Comparison of ENCODE assay signal across 8 cellular contexts in the genomic region with DNA sequence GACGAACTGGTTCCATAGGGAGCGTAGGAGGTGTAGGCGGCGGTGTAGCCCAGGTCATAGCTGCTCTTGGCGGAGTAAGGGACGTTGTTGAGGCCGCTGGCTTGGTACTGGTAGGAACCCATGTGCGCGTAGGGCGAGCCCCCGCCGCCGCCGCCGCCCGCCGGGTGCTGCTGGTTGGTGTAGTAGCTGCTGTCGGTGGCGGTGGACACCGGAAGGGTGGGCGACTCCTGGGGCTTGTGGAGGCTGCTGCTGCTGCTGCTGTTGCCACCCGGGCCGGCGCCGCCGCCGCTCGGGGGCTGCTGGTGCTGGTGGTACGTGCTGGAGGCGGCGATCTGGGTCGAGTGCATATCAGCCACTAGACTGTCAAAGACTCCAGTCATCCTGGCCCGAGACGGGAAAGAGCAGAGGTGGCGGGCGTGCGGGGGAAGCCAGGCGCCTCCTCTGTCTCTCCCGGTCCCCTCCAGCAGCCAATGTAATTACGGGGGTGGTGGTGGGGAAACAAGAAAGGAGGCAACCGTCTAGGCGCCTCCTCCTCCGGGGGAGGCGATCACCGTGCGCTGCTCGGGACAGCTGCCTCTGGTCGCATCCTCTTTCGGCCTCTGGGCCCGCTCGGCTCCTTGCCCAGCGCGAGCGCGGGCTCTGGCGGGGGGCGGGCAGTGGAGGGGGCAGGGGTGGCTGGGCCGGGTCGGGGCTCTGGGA. TPM values are rescaled to one million over a fixed set of nuclear protein-coding genes. Genes with fewer than 3 reads are reported as not detected.
A peak's percentile ranks its signal among the peaks of the same experiment; 100 is the strongest.
DNase-seq lines count a peak whose midpoint lies in the region; ATAC-seq and TF ChIP-seq lines count a peak whose summit lies in the region.

No MANE protein-coding gene starts in this region.

- H3K27me3 Mint-ChIP-seq in activated CD8-positive, alpha-beta memory T cell treated with anti-CD3 and anti-CD28 coated beads, Interleukin-2, amount 10 ng/mL, durations not matched to agents 7 days and 5 days = peaks cover 83% of the 10 kb centered on the region

- H3K27me3 ChIP-seq in WERI-Rb-1 (ENCODE audit: insufficient read depth, low read depth, severe bottlenecking) = peaks cover 64% of the 10 kb centered on the region
- H3K27me3 ChIP-seq in neutrophil = peaks cover 100% of the 10 kb centered on the region

- H3K27ac Mint-ChIP-seq in activated CD8-positive, alpha-beta memory T cell treated with anti-CD3 and anti-CD28 coated beads, Interleukin-2, amount 10 ng/mL, durations not matched to agents 7 days and 5 days = peak overlapping the region; percentile 17

- peaks cover 67 to 74% of the 10 kb centered on the region in 2 experiments for H3K4me1 ChIP-seq in neutrophil (ENCODE audit: control insufficient read depth in 1 of 2, insufficient read depth in 1 of 2, low read depth in 1 of 2, low read length in 1 of 2)

- peak overlapping the region; percentile 49 for H3K4me3 ChIP-seq in WERI-Rb-1 (ENCODE audit: low read depth, low read length)
- H3K4me3 ChIP-seq in neutrophil (ENCODE audit: low read depth in 1 of 2, low read length in 1 of 2) = peak overlapping the region; percentile 57 to 95

- peak overlapping the region; percentile 67 for H3K4me3 Mint-ChIP-seq in activated CD8-positive, alpha-beta memory T cell treated with anti-CD3 and anti-CD28 coated beads, Interleukin-2, amount 10 ng/mL, durations not matched to agents 7 days and 5 days

- no peak for DNase-seq in activated CD8-positive, alpha-beta memory T cell treated with anti-CD3 and anti-CD28 coated beads, Interleukin-2, amount 10 ng/mL, durations not matched to agents 7 days and 5 days
- no peak for DNase-seq in activated CD8-positive, alpha-beta memory T cell treated with anti-CD3 and anti-CD28 coated beads, Interleukin-2, amount 50 U/mL, for 4 hours
- DNase-seq in H4 (ENCODE audit: low spot score) (peak; percentile 89), M059J (ENCODE audit: low read depth) (peak; percentile 86), WERI-Rb-1 (peak; percentile 45), fibroblast of gingiva (ENCODE audit: low read depth) (peak; percentile 94), SKM-1 treated with dmso at 0.1 percent for 144 hours (lab: John Stamatoyannopoulos, UW; ENCODE audit: unreplicated experiment) (no peak)

- peaks cover 3% of the 10 kb centered on the region for H3K36me3 Mint-ChIP-seq in activated CD8-positive, alpha-beta memory T cell treated with anti-CD3 and anti-CD28 coated beads, Interleukin-2, amount 10 ng/mL, durations not matched to agents 7 days and 5 days

- CTCF ChIA-PET in activated CD8-positive, alpha-beta memory T cell treated with anti-CD3 and anti-CD28 coated beads, Interleukin-2, amount 10 ng/mL, durations not matched to agents 7 days and 5 days (lab: Charles Lee) = interaction anchor here (0.7 to 7.8 kb wide), 17 partner anchors 10 to 413 kb away, joined by 3 to 142 read pairs (median 5); a partner anchor contains a TSS

- H3K27ac ChIP-seq in WERI-Rb-1 (no peak overlapping the region), neutrophil (no peak overlapping the region)

- no peaks in the 10 kb centered on the region for H3K9me3 Mint-ChIP-seq in activated CD8-positive, alpha-beta memory T cell treated with anti-CD3 and anti-CD28 coated beads, Interleukin-2, amount 10 ng/mL, durations not matched to agents 7 days and 5 days (ENCODE audit: low read depth)

- TF ChIP-seq CTCF in WERI-Rb-1 (IDR thresholded peaks at IDR 0.05; ENCODE audit: low read depth, low read length) (no peak), neutrophil (IDR thresholded peaks at IDR 0.05) (no peak)

- H3K4me1 Mint-ChIP-seq in activated CD8-positive, alpha-beta memory T cell treated with anti-CD3 and anti-CD28 coated beads, Interleukin-2, amount 10 ng/mL, durations not matched to agents 7 days and 5 days = peaks cover 53% of the 10 kb centered on the region

- H3K9me3 ChIP-seq in WERI-Rb-1 (ENCODE audit: severe bottlenecking) (no peaks in the 10 kb centered on the region), neutrophil (no peaks in the 10 kb centered on the region)

- H3K36me3 ChIP-seq in WERI-Rb-1 (no peaks in the 10 kb centered on the region), neutrophil (no peaks in the 10 kb centered on the region)

- peak; percentile 45 for ATAC-seq in activated CD8-positive, alpha-beta memory T cell treated with anti-CD3 and anti-CD28 coated beads, Interleukin-2, amount 10 ng/mL, durations not matched to agents 7 days and 5 days

RNA-seq across cellular contexts. Expression of a gene that starts 0.4 kb away (rescaled TPM):
- under 1 TPM in 1 of 2 experiments, not detected in 1; 0.12 TPM for total RNA-seq in activated CD8-positive, alpha-beta memory T cell treated with anti-CD3 and anti-CD28 coated beads, Interleukin-2, amount 10 ng/mL, durations not matched to agents 7 days and 5 days
- 2.6 and 3.3 TPM in 2 replicates for total RNA-seq in H4 (2014; rRNA removed; shearing (Covaris generic))
- total RNA-seq in M059J (2014; rRNA removed; shearing (Covaris generic)) = 1.9 and 4.2 TPM in 2 replicates

RNA-seq across cellular contexts. Expression of a gene that starts 17.0 kb away (rescaled TPM):
- not detected for total RNA-seq in activated CD8-positive, alpha-beta memory T cell treated with anti-CD3 and anti-CD28 coated beads, Interleukin-2, amount 10 ng/mL, durations not matched to agents 7 days and 5 days
- 5.8 and 8.4 TPM in 2 replicates for total RNA-seq in H4 (2014; rRNA removed; shearing (Covaris generic))
- total RNA-seq in M059J (2014; rRNA removed; shearing (Covaris generic)) = 5.6 and 6.8 TPM in 2 replicates

Comparison
In these comparisons a context has a peak if more than half of its experiments do, and no peak if none do; other contexts are left out.
1. DNase-seq: peak in H4 (single experiment), M059J (single experiment), WERI-Rb-1 (single experiment) and fibroblast of gingiva (single experiment); none in activated CD8-positive, alpha-beta memory T cell treated with anti-CD3 and anti-CD28 coated beads, Interleukin-2, amount 10 ng/mL, durations not matched to agents 7 days and 5 days (single experiment), activated CD8-positive, alpha-beta memory T cell treated with anti-CD3 and anti-CD28 coated beads, Interleukin-2, amount 50 U/mL, for 4 hours (single experiment) and SKM-1 treated with dmso at 0.1 percent for 144 hours (single experiment).